ENCODE assay signal across 11 cellular contexts in the genomic region with DNA sequence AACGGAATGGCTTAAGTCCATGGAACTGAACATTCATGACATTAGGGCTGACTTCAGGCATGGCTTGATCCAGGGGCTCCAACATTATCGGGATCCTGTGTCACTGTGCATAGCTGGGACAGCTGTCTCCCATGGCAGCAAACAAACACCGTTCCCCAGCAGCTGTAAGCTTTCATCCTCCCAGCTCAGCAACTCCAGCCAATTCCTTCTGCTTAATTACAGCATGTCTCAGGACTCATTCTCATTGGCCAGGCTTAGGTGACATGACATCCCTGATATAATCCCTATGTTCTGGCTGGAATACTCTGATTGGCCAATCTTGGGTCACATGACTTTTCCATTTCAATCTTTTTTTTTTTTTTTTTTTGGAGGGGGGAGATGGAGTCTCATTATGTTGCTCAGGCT. TPM values are rescaled to one million over a fixed set of nuclear protein-coding genes. Genes with fewer than 3 reads are reported as not detected.
DNase-seq lines count a peak whose midpoint lies in the region; ATAC-seq, FAIRE-seq and TF ChIP-seq lines count a peak whose summit lies in the region.
"Had no signal": no experiment of that assay in that cellular context is flagged by ENCODE, and none has a peak within 500 bp of the region (broad histone marks: within the 10 kb centered on the region; RNA-seq: fewer than 3 reads in every experiment).

No MANE protein-coding gene starts in this region.

- 17 to 27% methylated on average over 2 to 3 of the region's 3 CpGs for WGBS in transverse colon (ENCODE audit: low coverage in 1 of 2), 2 donors

- in situ Hi-C loops in transverse colon (cut with MboI; ENCODE audit: low pct_ligation_motif_present in 1 of 4, low pct_unique_long_range_greater_than_20kb in 1 of 4, low sequenced_read_pairs in 3 of 4): loop anchor here in 1 of 4 donors (10.0 kb wide), 1 partner anchor 118 kb away; no protein-coding TSS in a partner anchor

- intact Hi-C loops in Right ventricle myocardium inferior (cut with DNase I): no loop called here
- intact Hi-C loops in cardiac septum (cut with DNase I): loop anchor here (10.0 kb wide), 1 partner anchor 52 kb away; no protein-coding TSS in a partner anchor
- intact Hi-C loops in transverse colon (cut with DNase I; ENCODE audit: low total_unique reads): no loop called here

- H3K4me1 ChIP-seq in transverse colon: peaks cover 0 to 9% (median 9%) of the 10 kb centered on the region in 4 donors

- no peak for TF ChIP-seq EP300 in transverse colon (IDR thresholded peaks at IDR 0.05; ENCODE audit: low read depth)

- H3K36me3 ChIP-seq in transverse colon: no peaks in the 10 kb centered on the region
- H3K36me3 ChIP-seq: BLaER1 had no signal

- no peaks in the 10 kb centered on the region for H3K9me3 ChIP-seq in transverse colon
- H3K9me3 ChIP-seq: BLaER1 had no signal

- no peaks in the 10 kb centered on the region for H3K27me3 ChIP-seq in transverse colon
- H3K27me3 ChIP-seq: BLaER1, dorsolateral prefrontal cortex had no signal

- TF ChIP-seq CTCF in fibroblast of mammary gland (conservative IDR thresholded peaks at IDR 0.05; ENCODE audit: control insufficient read depth, insufficient read depth, low read depth, low read length): no peak
- TF ChIP-seq CTCF in transverse colon (IDR thresholded peaks at IDR 0.05): no peak

- FAIRE-seq in HTR-8/SVneo (lab: Jason Lieb, UNC): no peak

- DNase-seq in Right ventricle myocardium inferior (ENCODE audit: missing footprints): peak; percentile 53
- no peak for DNase-seq in cardiac septum (ENCODE audit: low spot score)
- DNase-seq in NCI-H774 (lab: John Stamatoyannopoulos, UW): peak; percentile 65
- peak; percentile 72 for DNase-seq in fibroblast of mammary gland (ENCODE audit: low read depth)
- peak; percentile 48 for DNase-seq in transverse colon
- DNase-seq in HTR-8/SVneo (ENCODE audit: insufficient read length, low spot score): no peak
- DNase-seq in stimulated activated CD4-positive, alpha-beta T cell treated with anti-CD3 and anti-CD28 coated beads, Interleukin-4, amount 100 ng/mL, for 24 hours: no peak
- DNase-seq: activated CD4-positive, alpha-beta T cell treated with anti-CD3 and anti-CD28 coated beads for 48 hours had no signal

- H3K4me3 ChIP-seq in fibroblast of mammary gland (ENCODE audit: control insufficient read depth, low read depth, low read length) (no peak overlapping the region), transverse colon (no peak overlapping the region)
- H3K4me3 ChIP-seq: BLaER1, dorsolateral prefrontal cortex had no signal

- TF ChIP-seq POLR2A in transverse colon (IDR thresholded peaks at IDR 0.05): no peak

- ATAC-seq in Right ventricle myocardium inferior (peak; percentile 85), GM21723 (IDR thresholded peaks at IDR 0.05; ENCODE audit: unreplicated experiment) (no peak)

- no peak overlapping the region for H3K27ac ChIP-seq in transverse colon
- H3K27ac ChIP-seq: BLaER1, dorsolateral prefrontal cortex had no signal

RNA-seq across cellular contexts. Expression of a gene that starts 10.9 kb away (rescaled TPM):
- total RNA-seq in Right ventricle myocardium inferior (775 TPM), cardiac septum (804 TPM), transverse colon (100 to 1,000 TPM; 307 to 561 (median 400) TPM)

RNA-seq across cellular contexts. Expression of a gene that starts 21.0 kb away (rescaled TPM):
- total RNA-seq in Right ventricle myocardium inferior (64.7 TPM), cardiac septum (60.9 TPM), transverse colon (100 to 1,000 TPM; 160 to 467 (median 242) TPM)

RNA-seq across cellular contexts. Expression of a gene that starts 44.1 kb away (rescaled TPM):
- 58.6 TPM for total RNA-seq in Right ventricle myocardium inferior
- 48.0 TPM for total RNA-seq in cardiac septum
- total RNA-seq in transverse colon: 10 to 100 TPM; 31.4 to 70.0 (median 47.5) TPM

Comparison
In these comparisons a context has a peak if more than half of its experiments do, and no peak if none do; other contexts are left out.
1. DNase-seq: peak in Right ventricle myocardium inferior (single experiment), NCI-H774 (single experiment), fibroblast of mammary gland (single experiment) and transverse colon (single experiment); none in cardiac septum (single experiment), HTR-8/SVneo (single experiment) and stimulated activated CD4-positive, alpha-beta T cell treated with anti-CD3 and anti-CD28 coated beads, Interleukin-4, amount 100 ng/mL, for 24 hours (single experiment).